Comparison of ENCODE assay signal across 15 cellular contexts in genomic region chr3:172467170-172467824, GRCh38. TPM values are rescaled to one million over a fixed set of nuclear protein-coding genes. Genes with fewer than 3 reads are reported as not detected.
DNase-seq lines count a peak whose midpoint lies in the region; FAIRE-seq and TF ChIP-seq lines count a peak whose summit lies in the region.
"Had no signal": no experiment of that assay in that cellular context is flagged by ENCODE, and none has a peak within 500 bp of the region (broad histone marks: within the 10 kb centered on the region; RNA-seq: fewer than 3 reads in every experiment).

No MANE protein-coding gene starts in this region.

- FAIRE-seq in HTR-8/SVneo (lab: Jason Lieb, UNC) (peak; percentile 72), GM12892 (lab: Jason Lieb, UNC) (no peak)

- CTCF ChIA-PET in Caco-2 (lab: Charles Lee) = no interaction called here
- CTCF ChIA-PET in activated CD4-positive, alpha-beta memory T cell treated with anti-CD3 and anti-CD28 coated beads, Interleukin-2, amount 10 ng/mL, durations not matched to agents 7 days and 5 days (lab: Charles Lee) = interaction anchor here (1.0 kb wide), 1 partner anchor 12 kb away, joined by 3 read pairs; no protein-coding TSS in a partner anchor

- in situ Hi-C loops in brain microvascular endothelial cell (cut with HindIII; ENCODE audit: low pct_ligation_motif_present, low sequenced_read_pairs) = no loop called here
- in situ Hi-C loops in transverse colon (cut with MboI; ENCODE audit: low pct_ligation_motif_present in 1 of 4, low pct_unique_long_range_greater_than_20kb in 1 of 4, low sequenced_read_pairs in 3 of 4) = no loop called here

- peaks cover 17% of the 10 kb centered on the region for H3K9me3 Mint-ChIP-seq in Caco-2 (ENCODE audit: unreplicated experiment)
- no peaks in the 10 kb centered on the region for H3K9me3 Mint-ChIP-seq in activated CD4-positive, alpha-beta memory T cell treated with anti-CD3 and anti-CD28 coated beads, Interleukin-2, amount 10 ng/mL, durations not matched to agents 7 days and 5 days

- H3K27ac Mint-ChIP-seq in Caco-2 (ENCODE audit: unreplicated experiment) = peak overlapping the region; percentile 29
- H3K27ac Mint-ChIP-seq in activated CD4-positive, alpha-beta memory T cell treated with anti-CD3 and anti-CD28 coated beads, Interleukin-2, amount 10 ng/mL, durations not matched to agents 7 days and 5 days = no peak overlapping the region
- H3K27ac Mint-ChIP-seq: CD4-positive, CD25-positive, alpha-beta regulatory T cell had no signal

- H2BK120ac ChIP-seq in mesenchymal stem cell (ENCODE audit: low read depth, low read length) = no peak overlapping the region

- POLR2A ChIA-PET in Caco-2 (lab: Charles Lee) = no interaction called here
- POLR2A ChIA-PET in activated CD4-positive, alpha-beta memory T cell treated with anti-CD3 and anti-CD28 coated beads, Interleukin-2, amount 10 ng/mL, durations not matched to agents 7 days and 5 days (lab: Charles Lee) = no interaction called here

- no peak overlapping the region for H3K4me3 ChIP-seq in Caco-2 (ENCODE audit: low read depth, low read length)
- H3K4me3 ChIP-seq in brain microvascular endothelial cell (ENCODE audit: low read depth, low read length) = no peak overlapping the region
- H3K4me3 ChIP-seq in mesenchymal stem cell (ENCODE audit: insufficient read depth in 1 of 2, low read depth in 1 of 2, low read length in 2 of 2) = no peak overlapping the region
- no peak overlapping the region for H3K4me3 ChIP-seq in transverse colon
- H3K4me3 ChIP-seq: body of pancreas had no signal

- H3K36me3 ChIP-seq in Caco-2 (ENCODE audit: control insufficient read depth, insufficient read depth, low read length) (no peaks in the 10 kb centered on the region), brain microvascular endothelial cell (replicated peaks) (no peaks in the 10 kb centered on the region), mesenchymal stem cell (ENCODE audit: control insufficient read depth in 1 of 2, insufficient read depth in 2 of 2, low read depth in 1 of 2, low read length in 2 of 2) (no peaks in the 10 kb centered on the region), transverse colon (no peaks in the 10 kb centered on the region)

- H3K4ac ChIP-seq in mesenchymal stem cell (ENCODE audit: low read depth in 1 of 2, low read length in 2 of 2) = no peak overlapping the region

- no peak overlapping the region for H2BK12ac ChIP-seq in mesenchymal stem cell (ENCODE audit: low read length in 2 of 2)

- no peak overlapping the region for H2AFZ ChIP-seq in mesenchymal stem cell (ENCODE audit: low read depth, low read length)

- no peak overlapping the region for H2BK15ac ChIP-seq in mesenchymal stem cell (ENCODE audit: low read depth, poor library complexity, severe bottlenecking)

- H3K9me3 ChIP-seq in Caco-2 = no peaks in the 10 kb centered on the region
- H3K9me3 ChIP-seq in mesenchymal stem cell (ENCODE audit: control insufficient read depth, low read length) = no peaks in the 10 kb centered on the region
- H3K9me3 ChIP-seq in transverse colon = no peaks in the 10 kb centered on the region
- H3K9me3 ChIP-seq: body of pancreas had no signal

- H4K91ac ChIP-seq in mesenchymal stem cell (ENCODE audit: low read length) = no peak overlapping the region

- 100% methylated on average over 2 of the region's 2 CpGs for WGBS in mesenchymal stem cell
- 81 to 85% methylated on average over 2 of the region's 2 CpGs for WGBS in transverse colon (ENCODE audit: low coverage in 1 of 2), 2 donors

- H3K4me3 Mint-ChIP-seq in Caco-2 (ENCODE audit: unreplicated experiment) = no peak overlapping the region
- no peak overlapping the region for H3K4me3 Mint-ChIP-seq in activated CD4-positive, alpha-beta memory T cell treated with anti-CD3 and anti-CD28 coated beads, Interleukin-2, amount 10 ng/mL, durations not matched to agents 7 days and 5 days
- H3K4me3 Mint-ChIP-seq: CD4-positive, CD25-positive, alpha-beta regulatory T cell had no signal

- no peak overlapping the region for H3K23ac ChIP-seq in mesenchymal stem cell (ENCODE audit: low read length in 2 of 2)

- H3K18ac ChIP-seq in mesenchymal stem cell (ENCODE audit: low read depth in 1 of 2, low read length in 2 of 2) = no peak overlapping the region

- TF ChIP-seq CTCF in Caco-2 (IDR thresholded peaks at IDR 0.05; ENCODE audit: insufficient read depth in 1 of 2, low read depth in 1 of 2, low read length in 1 of 2, severe bottlenecking in 1 of 2, unreplicated experiment in 1 of 2) (no peak), brain microvascular endothelial cell (IDR thresholded peaks at IDR 0.05; ENCODE audit: low read depth, low read length, missing control alignments) (no peak), transverse colon (IDR thresholded peaks at IDR 0.05) (no peak)

- no peak overlapping the region for H3K9ac ChIP-seq in mesenchymal stem cell (ENCODE audit: low read length)

- H3K14ac ChIP-seq in mesenchymal stem cell (ENCODE audit: low read length in 2 of 2) = no peak overlapping the region

- no peak for TF ChIP-seq EP300 in transverse colon (IDR thresholded peaks at IDR 0.05; ENCODE audit: low read depth)

- H2AK5ac ChIP-seq in mesenchymal stem cell (ENCODE audit: low read length, severe bottlenecking) = no peak overlapping the region

- no peak overlapping the region for H2BK5ac ChIP-seq in mesenchymal stem cell (ENCODE audit: low read depth, low read length, poor library complexity, severe bottlenecking)

- H4K8ac ChIP-seq in mesenchymal stem cell (ENCODE audit: low read length) = no peak overlapping the region

- H3K36me3 Mint-ChIP-seq in Caco-2 (ENCODE audit: insufficient read depth, unreplicated experiment) = peaks cover 7% of the 10 kb centered on the region
- H3K36me3 Mint-ChIP-seq in activated CD4-positive, alpha-beta memory T cell treated with anti-CD3 and anti-CD28 coated beads, Interleukin-2, amount 10 ng/mL, durations not matched to agents 7 days and 5 days (ENCODE audit: low read depth) = no peaks in the 10 kb centered on the region
- H3K36me3 Mint-ChIP-seq: CD4-positive, CD25-positive, alpha-beta regulatory T cell had no signal

- H3K4me2 ChIP-seq in mesenchymal stem cell (ENCODE audit: low read length, poor library complexity, severe bottlenecking) = no peak overlapping the region

- peak overlapping the region; percentile 43 for H3K27ac ChIP-seq in brain microvascular endothelial cell
- no peak overlapping the region for H3K27ac ChIP-seq in mesenchymal stem cell (ENCODE audit: low read length, poor library complexity, severe bottlenecking)
- no peak overlapping the region for H3K27ac ChIP-seq in transverse colon
- H3K27ac ChIP-seq: body of pancreas, epithelial cell of prostate had no signal

- no peaks in the 10 kb centered on the region for H3K27me3 Mint-ChIP-seq in Caco-2 (ENCODE audit: insufficient read depth, unreplicated experiment)
- peaks cover 11% of the 10 kb centered on the region for H3K27me3 Mint-ChIP-seq in activated CD4-positive, alpha-beta memory T cell treated with anti-CD3 and anti-CD28 coated beads, Interleukin-2, amount 10 ng/mL, durations not matched to agents 7 days and 5 days

- intact Hi-C loops in Caco-2 (cut with micrococcal nuclease; ENCODE audit: unreplicated experiment) = no loop called here
- intact Hi-C loops in transverse colon (cut with DNase I; ENCODE audit: low total_unique reads) = no loop called here

- H3K4me1 ChIP-seq in Caco-2 (peaks cover 17% of the 10 kb centered on the region), mesenchymal stem cell (ENCODE audit: control insufficient read depth, insufficient read depth, low read depth, low read length) (no peaks in the 10 kb centered on the region), transverse colon (no peaks in the 10 kb centered on the region)
- H3K4me1 ChIP-seq: body of pancreas had no signal

- TF ChIP-seq POLR2A in transverse colon (IDR thresholded peaks at IDR 0.05) (no peak), GM12892 (IDR thresholded peaks at IDR 0.05; ENCODE audit: low read depth, low read length) (no peak)

- H3K79me1 ChIP-seq in mesenchymal stem cell (replicated peaks; ENCODE audit: low read length, poor library complexity, severe bottlenecking) = no peaks in the 10 kb centered on the region

- no peaks in the 10 kb centered on the region for H3K27me3 ChIP-seq in Caco-2 (replicated peaks; ENCODE audit: control insufficient read depth, insufficient read depth, low read length)
- H3K27me3 ChIP-seq in brain microvascular endothelial cell (replicated peaks) = no peaks in the 10 kb centered on the region
- H3K27me3 ChIP-seq in mesenchymal stem cell (ENCODE audit: control insufficient read depth in 1 of 2, insufficient read depth in 1 of 2, low read length in 2 of 2) = no peaks in the 10 kb centered on the region
- no peaks in the 10 kb centered on the region for H3K27me3 ChIP-seq in transverse colon
- H3K27me3 ChIP-seq: body of pancreas had no signal

- no peak for DNase-seq in Caco-2
- peak; percentile 79 for DNase-seq in HTR-8/SVneo (ENCODE audit: insufficient read length, low spot score)
- DNase-seq in brain microvascular endothelial cell = peak; percentile 66
- DNase-seq in mesenchymal stem cell = peak; percentile 52
- no peak for DNase-seq in activated CD4-positive, alpha-beta memory T cell treated with anti-CD3 and anti-CD28 coated beads, Interleukin-2, amount 10 ng/mL, durations not matched to agents 7 days and 5 days
- DNase-seq in NCI-H2081 treated with DMSO at 0.1 percent for 48 hours (lab: John Stamatoyannopoulos, UW) = no peak
- no peak for DNase-seq in transverse colon
- DNase-seq in GM12892 (ENCODE audit: insufficient read length) = no peak
- DNase-seq: activated CD4-positive, CD25-positive, alpha-beta regulatory T cell; activated T-cell treated with anti-CD3 and anti-CD28 coated beads, Interleukin-2, amount 50 U/mL, for 48 hours; body of pancreas; CD4-positive, CD25-positive, alpha-beta regulatory T cell; NCI-H510A treated with DMSO at 0.1 percent for 48 hours had no signal

- H3K4me1 Mint-ChIP-seq in Caco-2 (ENCODE audit: low read depth, unreplicated experiment) = peaks cover 16% of the 10 kb centered on the region
- peaks cover 8% of the 10 kb centered on the region for H3K4me1 Mint-ChIP-seq in activated CD4-positive, alpha-beta memory T cell treated with anti-CD3 and anti-CD28 coated beads, Interleukin-2, amount 10 ng/mL, durations not matched to agents 7 days and 5 days

- no TSS peak for BruUV-seq in Caco-2 (replicated peaks; lab: Mats Ljungman, UMichigan)

RNA-seq across cellular contexts. Expression of gene GHSR, which starts 19.0 kb away (rescaled TPM):
- total RNA-seq in Caco-2 (2022) (not detected in 2 replicates), transverse colon (not detected)
- polyA plus RNA-seq in mesenchymal stem cell (2013, experiment 1 of 2) = not detected
- polyA plus RNA-seq in mesenchymal stem cell (2013, experiment 2 of 2) = not detected
- not detected for total RNA-seq in activated CD4-positive, alpha-beta memory T cell treated with anti-CD3 and anti-CD28 coated beads, Interleukin-2, amount 10 ng/mL, durations not matched to agents 7 days and 5 days
- not detected for polyA plus RNA-seq in GM12892 (2012; ENCODE audit: missing spikeins)
- total RNA-seq: CD4-positive, CD25-positive, alpha-beta regulatory T cell had no signal
- polyA plus RNA-seq: CD4-positive, CD25-positive, alpha-beta regulatory T cell; neural cell had no signal

RNA-seq across cellular contexts. Expression of gene TNFSF10, which starts 55.9 kb away (rescaled TPM):
- not detected in 2 replicates for total RNA-seq in Caco-2 (2022)
- 0.99 TPM for polyA plus RNA-seq in mesenchymal stem cell (2013, experiment 1 of 2)
- polyA plus RNA-seq in mesenchymal stem cell (2013, experiment 2 of 2) = 0.93 TPM
- 100 to 1,000 TPM; 118 to 119 TPM for total RNA-seq in activated CD4-positive, alpha-beta memory T cell treated with anti-CD3 and anti-CD28 coated beads, Interleukin-2, amount 10 ng/mL, durations not matched to agents 7 days and 5 days
- total RNA-seq in transverse colon = 100 to 1,000 TPM in 3 of 4 donors, 10 to 100 TPM in 1; 73.8 to 150 (median 125) TPM
- 12.3 TPM for polyA plus RNA-seq in GM12892 (2012; ENCODE audit: missing spikeins)
- polyA plus RNA-seq: neural cell had no signal

Comparison
In these comparisons a context has a peak if more than half of its experiments do, and no peak if none do; other contexts are left out.
1. DNase-seq: peak in HTR-8/SVneo (single experiment), brain microvascular endothelial cell (single experiment) and mesenchymal stem cell (single experiment); none in Caco-2 (0 of 2), activated CD4-positive, alpha-beta memory T cell treated with anti-CD3 and anti-CD28 coated beads, Interleukin-2, amount 10 ng/mL, durations not matched to agents 7 days and 5 days (single experiment), NCI-H2081 treated with DMSO at 0.1 percent for 48 hours (single experiment), transverse colon (single experiment) and GM12892 (single experiment).
2. RNA of gene TNFSF10, which starts 55.9 kb away (total RNA-seq): 73.8 to 150 TPM in transverse colon and 118 to 119 TPM in activated CD4-positive, alpha-beta memory T cell treated with anti-CD3 and anti-CD28 coated beads, Interleukin-2, amount 10 ng/mL, durations not matched to agents 7 days and 5 days; not detected in Caco-2; every median in the first group is over 10 times any median in the second.